1 cellular context compared by ENCODE assay signal in the genomic region with DNA sequence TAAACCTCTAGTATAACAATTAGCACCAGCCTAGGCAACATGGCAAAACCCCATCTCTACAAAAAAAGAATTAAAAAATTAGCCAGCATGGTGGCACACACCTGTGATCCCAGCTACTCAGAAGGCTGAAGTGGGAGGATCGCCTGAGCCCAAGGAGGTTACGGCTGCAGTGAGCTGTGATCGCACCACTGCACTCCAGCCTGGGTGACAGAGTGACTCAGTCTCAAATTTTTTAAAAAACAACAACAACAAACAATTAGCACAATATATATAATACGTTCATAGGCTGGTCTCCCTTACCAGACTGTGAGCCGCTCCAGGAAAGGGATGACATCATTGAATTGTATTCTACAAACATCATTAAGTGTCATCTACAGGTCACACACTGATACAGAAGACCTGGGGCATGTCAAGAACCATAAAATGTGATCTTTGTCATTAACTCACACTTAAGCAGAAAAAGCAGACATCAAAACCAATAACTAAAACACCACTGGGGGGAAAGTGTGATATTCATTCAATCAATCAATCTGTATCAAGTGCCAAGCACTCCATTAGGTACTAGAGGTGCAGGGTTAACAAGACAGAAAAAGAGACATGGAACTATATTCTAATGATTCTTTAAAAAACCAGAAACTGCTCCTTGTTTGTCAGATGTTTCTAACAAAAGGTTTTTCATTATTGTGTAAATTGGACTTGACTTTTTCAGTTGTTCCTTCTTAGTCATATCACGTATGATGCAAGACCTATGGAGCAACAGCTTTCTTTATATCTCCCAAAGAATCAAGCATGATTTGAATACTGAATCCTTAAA.
A peak's percentile ranks its signal among the peaks of the same experiment; 100 is the strongest.
TF ChIP-seq lines count a peak whose summit lies in the region.

No MANE protein-coding gene starts in this region.

TF ChIP-seq in HEK293, 187 proteins besides CTCF, POLR2A, EP300 and RAD21 (continued from another document):
- TF ChIP-seq, protein P1, sequence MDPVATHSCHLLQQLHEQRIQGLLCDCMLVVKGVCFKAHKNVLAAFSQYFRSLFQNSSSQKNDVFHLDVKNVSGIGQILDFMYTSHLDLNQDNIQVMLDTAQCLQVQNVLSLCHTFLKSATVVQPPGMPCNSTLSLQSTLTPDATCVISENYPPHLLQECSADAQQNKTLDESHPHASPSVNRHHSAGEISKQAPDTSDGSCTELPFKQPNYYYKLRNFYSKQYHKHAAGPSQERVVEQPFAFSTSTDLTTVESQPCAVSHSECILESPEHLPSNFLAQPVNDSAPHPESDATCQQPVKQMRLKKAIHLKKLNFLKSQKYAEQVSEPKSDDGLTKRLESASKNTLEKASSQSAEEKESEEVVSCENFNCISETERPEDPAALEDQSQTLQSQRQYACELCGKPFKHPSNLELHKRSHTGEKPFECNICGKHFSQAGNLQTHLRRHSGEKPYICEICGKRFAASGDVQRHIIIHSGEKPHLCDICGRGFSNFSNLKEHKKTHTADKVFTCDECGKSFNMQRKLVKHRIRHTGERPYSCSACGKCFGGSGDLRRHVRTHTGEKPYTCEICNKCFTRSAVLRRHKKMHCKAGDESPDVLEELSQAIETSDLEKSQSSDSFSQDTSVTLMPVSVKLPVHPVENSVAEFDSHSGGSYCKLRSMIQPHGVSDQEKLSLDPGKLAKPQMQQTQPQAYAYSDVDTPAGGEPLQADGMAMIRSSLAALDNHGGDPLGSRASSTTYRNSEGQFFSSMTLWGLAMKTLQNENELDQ (tag by site-specific recombination; IDR thresholded peaks at IDR 0.05; ENCODE audit: low read depth) = no peak
- TF ChIP-seq ZNF248 (tag by site-specific recombination; IDR thresholded peaks at IDR 0.05) (no peak), GFI1B (tag by site-specific recombination; IDR thresholded peaks at IDR 0.05) (no peak), ZNF529 (tag by site-specific recombination; IDR thresholded peaks at IDR 0.05; ENCODE audit: insufficient replicate concordance) (no peak), ZNF302 (tag by site-specific recombination; IDR thresholded peaks at IDR 0.05; ENCODE audit: low read depth) (no peak), ZNF677 (tag by site-specific recombination; IDR thresholded peaks at IDR 0.05) (no peak), ZNF221 (tag by site-specific recombination; IDR thresholded peaks at IDR 0.05; ENCODE audit: borderline replicate concordance) (no peak), ZNF121 (tag by site-specific recombination; IDR thresholded peaks at IDR 0.05) (no peak), ZBTB48 (tag by site-specific recombination; IDR thresholded peaks at IDR 0.05) (0 out of 2 replicates have a peak, but pooled peaks have one; percentile 14), ZNF24 (tag by site-specific recombination; IDR thresholded peaks at IDR 0.05) (peak; percentile 92), ZNF624 (tag by site-specific recombination; IDR thresholded peaks at IDR 0.05) (no peak), ZNF530 (tag by site-specific recombination; IDR thresholded peaks at IDR 0.05; ENCODE audit: low read depth) (no peak), GLIS2 (tag by site-specific recombination; IDR thresholded peaks at IDR 0.05) (peak; percentile 41), KLF16 (tag by site-specific recombination; IDR thresholded peaks at IDR 0.05) (peak; percentile 59; the same call in 1 of the 2 replicates), GLIS1 (tag by site-specific recombination; IDR thresholded peaks at IDR 0.05) (no peak; the same call in none of the 2 replicates), YY2 (tag by site-specific recombination; IDR thresholded peaks at IDR 0.05) (no peak), ZNF626 (tag by site-specific recombination; IDR thresholded peaks at IDR 0.05) (no peak), ZSCAN16 (tag by site-specific recombination; IDR thresholded peaks at IDR 0.05) (no peak), HOXC10 (CRISPR knock-in tag; IDR thresholded peaks at IDR 0.05) (no peak)
- TF ChIP-seq, protein P2, sequence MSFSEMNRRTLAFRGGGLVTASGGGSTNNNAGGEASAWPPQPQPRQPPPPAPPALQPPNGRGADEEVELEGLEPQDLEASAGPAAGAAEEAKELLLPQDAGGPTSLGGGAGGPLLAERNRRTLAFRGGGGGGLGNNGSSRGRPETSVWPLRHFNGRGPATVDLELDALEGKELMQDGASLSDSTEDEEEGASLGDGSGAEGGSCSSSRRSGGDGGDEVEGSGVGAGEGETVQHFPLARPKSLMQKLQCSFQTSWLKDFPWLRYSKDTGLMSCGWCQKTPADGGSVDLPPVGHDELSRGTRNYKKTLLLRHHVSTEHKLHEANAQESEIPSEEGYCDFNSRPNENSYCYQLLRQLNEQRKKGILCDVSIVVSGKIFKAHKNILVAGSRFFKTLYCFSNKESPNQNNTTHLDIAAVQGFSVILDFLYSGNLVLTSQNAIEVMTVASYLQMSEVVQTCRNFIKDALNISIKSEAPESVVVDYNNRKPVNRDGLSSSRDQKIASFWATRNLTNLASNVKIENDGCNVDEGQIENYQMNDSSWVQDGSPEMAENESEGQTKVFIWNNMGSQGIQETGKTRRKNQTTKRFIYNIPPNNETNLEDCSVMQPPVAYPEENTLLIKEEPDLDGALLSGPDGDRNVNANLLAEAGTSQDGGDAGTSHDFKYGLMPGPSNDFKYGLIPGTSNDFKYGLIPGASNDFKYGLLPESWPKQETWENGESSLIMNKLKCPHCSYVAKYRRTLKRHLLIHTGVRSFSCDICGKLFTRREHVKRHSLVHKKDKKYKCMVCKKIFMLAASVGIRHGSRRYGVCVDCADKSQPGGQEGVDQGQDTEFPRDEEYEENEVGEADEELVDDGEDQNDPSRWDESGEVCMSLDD (tag by site-specific recombination; IDR thresholded peaks at IDR 0.05) = no peak
- TF ChIP-seq, protein P3, sequence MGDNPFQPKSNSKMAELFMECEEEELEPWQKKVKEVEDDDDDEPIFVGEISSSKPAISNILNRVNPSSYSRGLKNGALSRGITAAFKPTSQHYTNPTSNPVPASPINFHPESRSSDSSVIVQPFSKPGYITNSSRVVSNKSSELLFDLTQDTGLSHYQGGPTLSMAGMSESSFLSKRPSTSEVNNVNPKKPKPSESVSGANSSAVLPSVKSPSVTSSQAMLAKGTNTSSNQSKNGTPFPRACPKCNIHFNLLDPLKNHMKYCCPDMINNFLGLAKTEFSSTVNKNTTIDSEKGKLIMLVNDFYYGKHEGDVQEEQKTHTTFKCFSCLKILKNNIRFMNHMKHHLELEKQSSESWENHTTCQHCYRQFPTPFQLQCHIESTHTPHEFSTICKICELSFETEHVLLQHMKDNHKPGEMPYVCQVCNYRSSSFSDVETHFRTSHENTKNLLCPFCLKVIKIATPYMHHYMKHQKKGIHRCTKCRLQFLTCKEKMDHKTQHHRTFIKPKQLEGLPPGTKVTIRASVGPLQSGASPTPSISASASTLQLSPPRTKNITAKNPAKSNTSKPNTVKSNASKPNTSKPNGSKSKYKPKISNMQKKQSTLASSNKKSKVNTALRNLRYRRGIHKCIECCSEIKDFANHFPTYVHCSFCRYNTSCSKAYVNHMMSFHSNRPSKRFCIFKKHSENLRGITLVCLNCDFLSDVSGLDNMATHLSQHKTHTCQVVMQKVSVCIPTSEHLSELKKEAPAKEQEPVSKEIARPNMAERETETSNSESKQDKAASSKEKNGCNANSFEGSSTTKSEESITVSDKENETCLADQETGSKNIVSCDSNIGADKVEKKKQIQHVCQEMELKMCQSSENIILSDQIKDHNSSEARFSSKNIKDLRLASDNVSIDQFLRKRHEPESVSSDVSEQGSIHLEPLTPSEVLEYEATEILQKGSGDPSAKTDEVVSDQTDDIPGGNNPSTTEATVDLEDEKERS (tag by site-specific recombination; IDR thresholded peaks at IDR 0.05) = no peak
- TF ChIP-seq, protein P4, sequence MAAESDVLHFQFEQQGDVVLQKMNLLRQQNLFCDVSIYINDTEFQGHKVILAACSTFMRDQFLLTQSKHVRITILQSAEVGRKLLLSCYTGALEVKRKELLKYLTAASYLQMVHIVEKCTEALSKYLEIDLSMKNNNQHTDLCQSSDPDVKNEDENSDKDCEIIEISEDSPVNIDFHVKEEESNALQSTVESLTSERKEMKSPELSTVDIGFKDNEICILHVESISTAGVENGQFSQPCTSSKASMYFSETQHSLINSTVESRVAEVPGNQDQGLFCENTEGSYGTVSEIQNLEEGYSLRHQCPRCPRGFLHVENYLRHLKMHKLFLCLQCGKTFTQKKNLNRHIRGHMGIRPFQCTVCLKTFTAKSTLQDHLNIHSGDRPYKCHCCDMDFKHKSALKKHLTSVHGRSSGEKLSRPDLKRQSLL (tag by site-specific recombination; IDR thresholded peaks at IDR 0.05) = peak; percentile 36; the same call in 1 of the 2 replicates
- TF ChIP-seq, protein P5, sequence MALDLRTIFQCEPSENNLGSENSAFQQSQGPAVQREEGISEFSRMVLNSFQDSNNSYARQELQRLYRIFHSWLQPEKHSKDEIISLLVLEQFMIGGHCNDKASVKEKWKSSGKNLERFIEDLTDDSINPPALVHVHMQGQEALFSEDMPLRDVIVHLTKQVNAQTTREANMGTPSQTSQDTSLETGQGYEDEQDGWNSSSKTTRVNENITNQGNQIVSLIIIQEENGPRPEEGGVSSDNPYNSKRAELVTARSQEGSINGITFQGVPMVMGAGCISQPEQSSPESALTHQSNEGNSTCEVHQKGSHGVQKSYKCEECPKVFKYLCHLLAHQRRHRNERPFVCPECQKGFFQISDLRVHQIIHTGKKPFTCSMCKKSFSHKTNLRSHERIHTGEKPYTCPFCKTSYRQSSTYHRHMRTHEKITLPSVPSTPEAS (tag by site-specific recombination; IDR thresholded peaks at IDR 0.05) = no peak
- TF ChIP-seq, protein P6, sequence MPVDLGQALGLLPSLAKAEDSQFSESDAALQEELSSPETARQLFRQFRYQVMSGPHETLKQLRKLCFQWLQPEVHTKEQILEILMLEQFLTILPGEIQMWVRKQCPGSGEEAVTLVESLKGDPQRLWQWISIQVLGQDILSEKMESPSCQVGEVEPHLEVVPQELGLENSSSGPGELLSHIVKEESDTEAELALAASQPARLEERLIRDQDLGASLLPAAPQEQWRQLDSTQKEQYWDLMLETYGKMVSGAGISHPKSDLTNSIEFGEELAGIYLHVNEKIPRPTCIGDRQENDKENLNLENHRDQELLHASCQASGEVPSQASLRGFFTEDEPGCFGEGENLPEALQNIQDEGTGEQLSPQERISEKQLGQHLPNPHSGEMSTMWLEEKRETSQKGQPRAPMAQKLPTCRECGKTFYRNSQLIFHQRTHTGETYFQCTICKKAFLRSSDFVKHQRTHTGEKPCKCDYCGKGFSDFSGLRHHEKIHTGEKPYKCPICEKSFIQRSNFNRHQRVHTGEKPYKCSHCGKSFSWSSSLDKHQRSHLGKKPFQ (tag by site-specific recombination; IDR thresholded peaks at IDR 0.05) = peak; percentile 79
